33 cellular contexts compared by ENCODE assay signal in genomic region chr15:51783967-51784366, GRCh38. TPM values are rescaled to one million over a fixed set of nuclear protein-coding genes. Genes with fewer than 3 reads are reported as not detected.
DNase-seq lines count a peak whose midpoint lies in the region; ATAC-seq, FAIRE-seq and TF ChIP-seq lines count a peak whose summit lies in the region.
"Had no signal": no experiment of that assay in that cellular context is flagged by ENCODE, and none has a peak within 500 bp of the region (broad histone marks: within the 10 kb centered on the region; RNA-seq: fewer than 3 reads in every experiment).

No MANE protein-coding gene starts in this region.

- no peaks in the 10 kb centered on the region for H3K27me3 ChIP-seq in small intestine (ENCODE audit: control insufficient read depth in 2 of 2, insufficient read depth in 2 of 2, low read length in 2 of 2)
- H3K27me3 ChIP-seq: BE2C; BLaER1; BLaER1 treated with 17β-estradiol and CSF1 and Interleukin-3, amounts not matched to agents 10 nM and 100 nM had no signal

- WGBS in small intestine, 3 donors, result 86 to 94% (median 92%) methylated on average over 3 of the region's 3 CpGs

- no peak overlapping the region for H3K4me3 Mint-ChIP-seq in type B pancreatic cell
- H3K4me3 Mint-ChIP-seq: B cell; CD14-positive monocyte; CD4-positive, alpha-beta memory T cell; CD4-positive, alpha-beta T cell; CD4-positive, CD25-positive, alpha-beta regulatory T cell; CD8-positive, alpha-beta memory T cell; CD8-positive, alpha-beta T cell had no signal

- ATAC-seq in esophagus mucosa, result peak; percentile 93
- ATAC-seq: A549; CD8-positive, alpha-beta T cell had no signal

- no peak overlapping the region for H3K4me3 ChIP-seq in small intestine (ENCODE audit: low read depth in 1 of 2, low read length in 2 of 2)
- H3K4me3 ChIP-seq: A549; BLaER1; BLaER1 treated with 17β-estradiol and CSF1 and Interleukin-3, amounts not matched to agents 10 nM and 100 nM had no signal

- DNase-seq in type B pancreatic cell (ENCODE audit: extremely low spot score, unreplicated experiment) (no peak), middle frontal gyrus (ENCODE audit: extremely low spot score, low spot score) (no peak), small intestine (no peak)
- DNase-seq: 8988T; ACHN; AML-193; BE2C; C1 segment of cervical spinal cord; Caco-2; Calu3; CD4-positive, alpha-beta memory T cell; CD4-positive, alpha-beta T cell; CD4-positive, CD25-positive, alpha-beta regulatory T cell; CD8-positive, alpha-beta memory T cell; CD8-positive, alpha-beta T cell; COR-L47; DMS 273 treated with DMSO at 0.1 percent for 48 hours; DMS153; DMS53; DMS79; DMS79 treated with DMSO at 0.1 percent for 48 hours; DND-41; EL had no signal

- peaks cover 8% of the 10 kb centered on the region for H3K36me3 Mint-ChIP-seq in type B pancreatic cell

- H3K9me3 ChIP-seq in small intestine (ENCODE audit: control insufficient read depth, low read depth), result no peaks in the 10 kb centered on the region
- H3K9me3 ChIP-seq: Caco-2 had no signal

- TF ChIP-seq CTCF in type B pancreatic cell (conservative IDR thresholded peaks at IDR 0.05), result no peak

- H3K27ac ChIP-seq in small intestine (ENCODE audit: low read depth in 1 of 2, low read length in 1 of 2), result no peak overlapping the region
- H3K27ac ChIP-seq: 22Rv1; A549; BLaER1; BLaER1 treated with 17β-estradiol and CSF1 and Interleukin-3, amounts not matched to agents 10 nM and 100 nM; C4-2B had no signal

- H3K9me3 Mint-ChIP-seq in type B pancreatic cell, result no peaks in the 10 kb centered on the region
- H3K9me3 Mint-ChIP-seq: CD4-positive, alpha-beta memory T cell; CD4-positive, alpha-beta T cell; CD8-positive, alpha-beta memory T cell; CD8-positive, alpha-beta T cell had no signal

- H3K4me1 ChIP-seq in small intestine (ENCODE audit: control insufficient read depth in 2 of 2, insufficient read depth in 1 of 2, low read depth in 1 of 2, low read length in 1 of 2), result no peaks in the 10 kb centered on the region
- H3K4me1 ChIP-seq: BE2C; BLaER1; BLaER1 treated with 17β-estradiol and CSF1 and Interleukin-3, amounts not matched to agents 10 nM and 100 nM; Caco-2 had no signal

- FAIRE-seq in small intestine (lab: Jason Lieb, UNC), result no peak
- FAIRE-seq: A204.1, D721Med had no signal

- no peaks in the 10 kb centered on the region for H3K36me3 ChIP-seq in small intestine (ENCODE audit: control insufficient read depth in 2 of 2, insufficient read depth in 2 of 2, low read length in 2 of 2)

- no peaks in the 10 kb centered on the region for H3K27me3 Mint-ChIP-seq in type B pancreatic cell
- H3K27me3 Mint-ChIP-seq: B cell; CD4-positive, alpha-beta memory T cell; CD4-positive, alpha-beta T cell; CD4-positive, CD25-positive, alpha-beta regulatory T cell; CD8-positive, alpha-beta memory T cell had no signal

- H3K27ac Mint-ChIP-seq in type B pancreatic cell, result peak overlapping the region; percentile 30
- H3K27ac Mint-ChIP-seq: B cell; CD14-positive monocyte; CD4-positive, alpha-beta memory T cell; CD4-positive, alpha-beta T cell; CD4-positive, CD25-positive, alpha-beta regulatory T cell; CD8-positive, alpha-beta T cell had no signal

- H3K4me1 Mint-ChIP-seq in type B pancreatic cell (ENCODE audit: unreplicated experiment), result no peaks in the 10 kb centered on the region
- H3K4me1 Mint-ChIP-seq: CD14-positive monocyte; CD4-positive, CD25-positive, alpha-beta regulatory T cell had no signal

RNA-seq across cellular contexts. Expression of gene TMOD2, which starts 32.6 kb away (rescaled TPM):
- 4.1 TPM for total RNA-seq in esophagus mucosa
- 6.7 and 8.3 TPM in 2 replicates for total RNA-seq in type B pancreatic cell (ENCODE audit: low replicate concordance)
- polyA plus RNA-seq in small intestine, result 1 to 10 TPM in 1 of 3 donors, under 1 TPM in 2; 0.45 to 3.2 (median 0.54) TPM

RNA-seq across cellular contexts. Expression of gene TMOD3, which starts 45.5 kb away (rescaled TPM):
- total RNA-seq in esophagus mucosa (83.5 TPM), type B pancreatic cell (ENCODE audit: low replicate concordance) (49.0 and 83.2 TPM in 2 replicates)
- polyA plus RNA-seq in small intestine, result 10 to 100 TPM; 13.2 to 19.2 (median 14.8) TPM

RNA-seq across cellular contexts. Expression of gene LYSMD2, which starts 46.5 kb away (rescaled TPM):
- total RNA-seq in esophagus mucosa (6.1 TPM), type B pancreatic cell (ENCODE audit: low replicate concordance) (3.9 and 6.2 TPM in 2 replicates)
- polyA plus RNA-seq in small intestine, result 10 to 100 TPM; 10.7 to 19.6 (median 11.9) TPM
